In genomic region chr3:53493618-53493996, GRCh38 we compare ENCODE assay signal across 11 cellular contexts. TPM values are rescaled to one million over a fixed set of nuclear protein-coding genes. Genes with fewer than 3 reads are reported as not detected.
A peak's percentile ranks its signal among the peaks of the same experiment; 100 is the strongest.
DNase-seq lines count a peak whose midpoint lies in the region; ATAC-seq and TF ChIP-seq lines count a peak whose summit lies in the region.
"Had no signal": no experiment of that assay in that cellular context is flagged by ENCODE, and none has a peak within 500 bp of the region (broad histone marks: within the 10 kb centered on the region; RNA-seq: fewer than 3 reads in every experiment).

No MANE protein-coding gene starts in this region.

- no peak overlapping the region for H3K27ac Mint-ChIP-seq in GM23338

- no peaks in the 10 kb centered on the region for H3K36me3 Mint-ChIP-seq in GM23338 (ENCODE audit: low read depth)

- no peaks in the 10 kb centered on the region for H3K9me3 Mint-ChIP-seq in GM23338

- TF ChIP-seq CTCF in GM23338 (conservative IDR thresholded peaks at IDR 0.05; ENCODE audit: low read depth in 2 of 2) = no peak
- TF ChIP-seq CTCF in VCaP (conservative IDR thresholded peaks at IDR 0.05) = no peak
- no peak for TF ChIP-seq CTCF in psoas muscle (IDR thresholded peaks at IDR 0.05)

- H3K4me2 ChIP-seq in GM23338 = peak overlapping the region; percentile 95

- peaks cover 38% of the 10 kb centered on the region for H3K27me3 Mint-ChIP-seq in GM23338 (ENCODE audit: insufficient read depth, low read depth, poor library complexity)

- ATAC-seq in GM23338 (peak; percentile 7; the same call in 2 of the 3 replicates), psoas muscle (no peak), GM19395 (IDR thresholded peaks at IDR 0.05; ENCODE audit: unreplicated experiment) (no peak)

- DNase-seq in GM23338 (ENCODE audit: low spot score) (peak; percentile 35), iPS DF 6.9 (ENCODE audit: low read depth, low spot score) (no peak), psoas muscle (no peak), T1000 (lab: John Stamatoyannopoulos, UW) (no peak), NCI-H226 (no peak), occipital lobe (lab: John Stamatoyannopoulos, UW) (no peak)
- DNase-seq: activated effector memory CD4-positive, alpha-beta T cell treated with Interleukin-2 at 50 U/mL for 16 hours; GOT3 had no signal

- H3K4me3 ChIP-seq in GM23338 (peak overlapping the region; percentile 70), iPS DF 6.9 (ENCODE audit: low read length) (peak overlapping the region; percentile 73; the same call in 1 of the 2 replicates), psoas muscle (peak overlapping the region; percentile 58)

- peak overlapping the region; percentile 69 for H3K4me3 Mint-ChIP-seq in GM23338

- H3K9me3 ChIP-seq in iPS DF 6.9 (ENCODE audit: control insufficient read depth, insufficient read depth, low read length) (no peaks in the 10 kb centered on the region), psoas muscle (no peaks in the 10 kb centered on the region)

- H2AFZ ChIP-seq in GM23338 = peak overlapping the region; percentile 92

- H3K27ac ChIP-seq in GM23338 (ENCODE audit: low read depth) (no peak overlapping the region), VCaP (peak overlapping the region; percentile 94), iPS DF 6.9 (ENCODE audit: low read length) (no peak overlapping the region), psoas muscle (no peak overlapping the region)
- H3K27ac ChIP-seq: RWPE1 had no signal

- peaks cover 7% of the 10 kb centered on the region for H3F3A ChIP-seq in GM23338 (replicated peaks; ENCODE audit: low read depth)

- H3K9me2 ChIP-seq in GM23338 (ENCODE audit: insufficient read depth) = no peaks in the 10 kb centered on the region

- WGBS in iPS DF 6.9 (ENCODE audit: insufficient coverage, insufficient read length) = no CpG with 5 or more reads among the region's 15 CpGs
- WGBS in psoas muscle, 3 donors = 12 to 16% (median 15%) methylated on average over 15 of the region's 15 CpGs

- no peaks in the 10 kb centered on the region for H3K36me3 ChIP-seq in GM23338 (ENCODE audit: insufficient read depth)
- no peaks in the 10 kb centered on the region for H3K36me3 ChIP-seq in iPS DF 6.9 (ENCODE audit: control insufficient read depth, insufficient read depth, low read length)
- H3K36me3 ChIP-seq in psoas muscle (ENCODE audit: insufficient read depth in 1 of 2, low read depth in 1 of 2) = no peaks in the 10 kb centered on the region

- H4K20me1 ChIP-seq in GM23338 (replicated peaks; ENCODE audit: insufficient read depth) = no peaks in the 10 kb centered on the region

- intact Hi-C loops in psoas muscle (cut with DNase I) = no loop called here

- H3K4me1 ChIP-seq in GM23338 (ENCODE audit: insufficient read depth) (peaks cover 19% of the 10 kb centered on the region), iPS DF 6.9 (ENCODE audit: control insufficient read depth, insufficient read depth, low read length) (no peaks in the 10 kb centered on the region; the same call in none of the 2 replicates), psoas muscle (peaks cover 12% of the 10 kb centered on the region)

- peaks cover 22% of the 10 kb centered on the region for H3K4me1 Mint-ChIP-seq in GM23338

- H3K27me3 ChIP-seq in GM23338 (ENCODE audit: insufficient read depth) (peaks cover 66% of the 10 kb centered on the region), iPS DF 6.9 (ENCODE audit: control insufficient read depth, insufficient read depth, low read length) (peaks cover 24% of the 10 kb centered on the region), psoas muscle (ENCODE audit: insufficient read depth in 3 of 3, low read length in 2 of 3) (peaks cover 7 to 64% (median 17%) of the 10 kb centered on the region in 3 donors)

- H3K79me2 ChIP-seq in GM23338 (replicated peaks; ENCODE audit: insufficient read depth) = no peaks in the 10 kb centered on the region

TF ChIP-seq in GM23338, 12 proteins besides CTCF, POLR2A, EP300 and RAD21:
- TF ChIP-seq ZNF331 (CRISPR knock-in tag; IDR thresholded peaks at IDR 0.05; ENCODE audit: low read depth) (no peak), STAT1 (IDR thresholded peaks at IDR 0.05; ENCODE audit: unreplicated experiment) (no peak), EZH2 (IDR thresholded peaks at IDR 0.05; ENCODE audit: low read depth, unreplicated experiment) (no peak), POLR2AphosphoS5 (IDR thresholded peaks at IDR 0.05; ENCODE audit: low read depth) (no peak), ZNF462 (CRISPR knock-in tag; IDR thresholded peaks at IDR 0.05) (no peak)

RNA-seq across cellular contexts. Expression of gene CACNA1D, which starts 0.8 kb away (rescaled TPM):
- 1.1 and 1.7 TPM in 2 replicates for total RNA-seq in GM23338 (2014; rRNA removed; shearing (Covaris generic))
- 0.96 and 1.8 TPM in 2 replicates for polyA plus RNA-seq in GM23338 (2016; fragmentation: Nextera tagmentation; extraction: Ambion mirVana)
- total RNA-seq in psoas muscle = under 1 TPM in 3 of 4 donors, not detected in 1; 0.28 to 0.82 (median 0.34) TPM
- under 1 TPM in 2 of 3 donors, not detected in 1; 0.05 to 0.06 TPM for polyA plus RNA-seq in psoas muscle
- 14.0 TPM for total RNA-seq in occipital lobe
